9 cellular contexts compared by ENCODE assay signal in the genomic region with DNA sequence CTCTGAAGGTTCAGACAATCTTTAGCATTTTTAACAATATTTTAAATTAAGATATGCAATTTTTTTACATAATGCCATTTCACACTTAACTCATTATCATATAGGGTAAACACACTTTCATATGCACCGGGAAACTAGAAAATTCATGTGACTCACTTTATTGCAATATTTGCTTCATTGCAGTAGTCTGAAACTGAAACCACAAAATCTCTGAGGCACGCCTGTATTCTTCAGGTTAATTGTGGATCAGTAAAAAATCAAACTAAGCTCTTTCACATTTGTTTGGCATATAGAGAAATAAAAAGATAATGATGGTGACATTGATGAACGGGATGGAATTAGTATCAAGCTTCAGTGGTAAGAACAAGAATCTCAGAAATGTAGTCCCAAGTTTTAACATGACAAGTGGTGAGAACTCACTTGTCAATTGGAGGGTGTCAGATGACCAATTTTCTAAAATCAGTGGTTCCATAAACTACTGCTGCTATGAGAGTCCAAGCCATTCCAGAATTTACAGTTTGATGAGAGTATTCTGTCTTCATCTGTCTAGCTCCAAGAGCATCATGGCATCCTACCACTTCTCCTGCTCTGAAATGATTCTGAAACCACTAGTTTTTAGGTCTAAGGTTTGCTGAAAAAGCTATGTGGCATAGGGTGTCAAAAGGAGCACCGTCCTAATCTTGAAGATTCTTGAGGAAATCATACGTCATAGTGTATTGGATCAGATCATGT.
DNase-seq lines count a peak whose midpoint lies in the region; ATAC-seq, FAIRE-seq and TF ChIP-seq lines count a peak whose summit lies in the region.
"Had no signal": no experiment of that assay in that cellular context is flagged by ENCODE, and none has a peak within 500 bp of the region (broad histone marks: within the 10 kb centered on the region; RNA-seq: fewer than 3 reads in every experiment).

No MANE protein-coding gene starts in this region.

- no peak overlapping the region for H4K5ac ChIP-seq in mesendoderm (ENCODE audit: low read length)

- H3K4me1 ChIP-seq in small intestine (ENCODE audit: control insufficient read depth in 2 of 2, insufficient read depth in 1 of 2, low read depth in 1 of 2, low read length in 1 of 2): no peaks in the 10 kb centered on the region
- H3K4me1 ChIP-seq in mesendoderm (ENCODE audit: control insufficient read depth, low read depth, low read length): no peaks in the 10 kb centered on the region

- no peaks in the 10 kb centered on the region for H3K79me2 ChIP-seq in mesendoderm (ENCODE audit: control insufficient read depth, insufficient read depth, low read length)

- H3K36me3 ChIP-seq in bronchial epithelial cell (ENCODE audit: control insufficient read depth, insufficient read depth, low read length): no peaks in the 10 kb centered on the region
- H3K36me3 ChIP-seq in small intestine (ENCODE audit: control insufficient read depth in 2 of 2, insufficient read depth in 2 of 2, low read length in 2 of 2): no peaks in the 10 kb centered on the region
- H3K36me3 ChIP-seq in mesendoderm (ENCODE audit: control insufficient read depth, insufficient read depth, low read length): no peaks in the 10 kb centered on the region

- no peak overlapping the region for H3K18ac ChIP-seq in mesendoderm (ENCODE audit: low read length)

- WGBS in small intestine, 3 donors: 33 to 48% (median 39%) methylated on average over 5 of the region's 5 CpGs
- no CpG with 5 or more reads among the region's 5 CpGs for WGBS in mesendoderm (ENCODE audit: extremely low coverage, insufficient coverage, low lambda C conversion rate)

- H3K9ac ChIP-seq in mesendoderm (ENCODE audit: low read length): no peak overlapping the region

- peaks cover 39% of the 10 kb centered on the region for H3K36me3 Mint-ChIP-seq in Calu3 (ENCODE audit: insufficient read depth, unreplicated experiment)
- H3K36me3 Mint-ChIP-seq: IgD-negative memory B cell had no signal

- H3K4me3 ChIP-seq in bronchial epithelial cell (ENCODE audit: low read depth, low read length) (no peak overlapping the region), small intestine (ENCODE audit: low read depth in 1 of 2, low read length in 2 of 2) (no peak overlapping the region), mesendoderm (ENCODE audit: low read length) (no peak overlapping the region)

- H3K4me2 ChIP-seq in mesendoderm (ENCODE audit: low read length): no peak overlapping the region

- no peak overlapping the region for H2AK5ac ChIP-seq in mesendoderm (ENCODE audit: low read length)

- no peak overlapping the region for H2BK5ac ChIP-seq in mesendoderm (ENCODE audit: low read length)

- no peak overlapping the region for H3K27ac ChIP-seq in small intestine (ENCODE audit: low read depth in 1 of 2, low read length in 1 of 2)
- H3K27ac ChIP-seq in mesendoderm (ENCODE audit: low read depth, low read length): no peak overlapping the region

- no peak overlapping the region for H2BK120ac ChIP-seq in mesendoderm (ENCODE audit: low read depth, low read length)

- H3K56ac ChIP-seq in mesendoderm (ENCODE audit: low read length): no peak overlapping the region

- intact Hi-C loops in Calu3 (cut with micrococcal nuclease; ENCODE audit: unreplicated experiment): loop anchor here (2.0 kb wide), 1 partner anchor 13 kb away; no protein-coding TSS in a partner anchor

- H3K23ac ChIP-seq in mesendoderm (ENCODE audit: low read length): no peak overlapping the region

- no peaks in the 10 kb centered on the region for H3K79me1 ChIP-seq in mesendoderm (ENCODE audit: low read length)

- DNase-seq in Calu3 (no peak), bronchial epithelial cell (ENCODE audit: low read depth) (peak; percentile 72), small intestine (no peak), mesendoderm (no peak), DMS53 (lab: John Stamatoyannopoulos, UW) (no peak)
- DNase-seq in stimulated activated CD8-positive, alpha-beta memory T cell treated with anti-CD3 and anti-CD28 coated beads, Interleukin-4, amount 100 ng/mL, for 48 hours: no peak

- no peaks in the 10 kb centered on the region for H3K9me3 ChIP-seq in small intestine (ENCODE audit: control insufficient read depth, low read depth)

- no peaks in the 10 kb centered on the region for H3K27me3 Mint-ChIP-seq in Calu3 (ENCODE audit: unreplicated experiment)
- H3K27me3 Mint-ChIP-seq: IgD-negative memory B cell had no signal

- H3K4me3 Mint-ChIP-seq in Calu3 (ENCODE audit: low read depth, unreplicated experiment): peak overlapping the region; percentile 57

- FAIRE-seq in bronchial epithelial cell (lab: Jason Lieb, UNC): no peak
- no peak for FAIRE-seq in small intestine (lab: Jason Lieb, UNC)

- no TSS peak for BruUV-seq in Calu3 (replicated peaks; lab: Mats Ljungman, UMichigan)

- H4K8ac ChIP-seq in mesendoderm (ENCODE audit: low read depth, low read length): no peak overlapping the region

- peak overlapping the region; percentile 72 for H3K27ac Mint-ChIP-seq in Calu3 (ENCODE audit: unreplicated experiment)

- H3K27me3 ChIP-seq in bronchial epithelial cell (ENCODE audit: control insufficient read depth, insufficient read depth, low read length): no peaks in the 10 kb centered on the region
- H3K27me3 ChIP-seq in small intestine (ENCODE audit: control insufficient read depth in 2 of 2, insufficient read depth in 2 of 2, low read length in 2 of 2): no peaks in the 10 kb centered on the region
- no peaks in the 10 kb centered on the region for H3K27me3 ChIP-seq in mesendoderm (ENCODE audit: insufficient read depth, low read length, poor library complexity)

- H3K4ac ChIP-seq in mesendoderm (ENCODE audit: low read depth, low read length): no peak overlapping the region

- CTCF ChIA-PET in Calu3 (lab: Charles Lee): interaction anchor here (0.7 to 0.9 kb wide), 2 partner anchors 12 to 17 kb away, joined by 4 read pairs; no protein-coding TSS in a partner anchor

- TF ChIP-seq CTCF in Calu3 (IDR thresholded peaks at IDR 0.05; ENCODE audit: unreplicated experiment) (no peak), bronchial epithelial cell (IDR thresholded peaks at IDR 0.05; ENCODE audit: insufficient read depth, low read length, severe bottlenecking) (no peak)

- peak; percentile 45 for ATAC-seq in GM21381 (IDR thresholded peaks at IDR 0.05; ENCODE audit: unreplicated experiment)
- ATAC-seq in HG03571 (IDR thresholded peaks at IDR 0.05; ENCODE audit: unreplicated experiment): peak; percentile 44

- H3K4me1 Mint-ChIP-seq in Calu3 (ENCODE audit: low read depth, unreplicated experiment): peaks cover 53% of the 10 kb centered on the region

- no peak overlapping the region for H2BK15ac ChIP-seq in mesendoderm (replicated peaks; ENCODE audit: low read depth)

- H3K9me3 Mint-ChIP-seq in Calu3 (ENCODE audit: low read depth, unreplicated experiment): no peaks in the 10 kb centered on the region
